ENCODE assay signal across 21 cellular contexts in the genomic region with DNA sequence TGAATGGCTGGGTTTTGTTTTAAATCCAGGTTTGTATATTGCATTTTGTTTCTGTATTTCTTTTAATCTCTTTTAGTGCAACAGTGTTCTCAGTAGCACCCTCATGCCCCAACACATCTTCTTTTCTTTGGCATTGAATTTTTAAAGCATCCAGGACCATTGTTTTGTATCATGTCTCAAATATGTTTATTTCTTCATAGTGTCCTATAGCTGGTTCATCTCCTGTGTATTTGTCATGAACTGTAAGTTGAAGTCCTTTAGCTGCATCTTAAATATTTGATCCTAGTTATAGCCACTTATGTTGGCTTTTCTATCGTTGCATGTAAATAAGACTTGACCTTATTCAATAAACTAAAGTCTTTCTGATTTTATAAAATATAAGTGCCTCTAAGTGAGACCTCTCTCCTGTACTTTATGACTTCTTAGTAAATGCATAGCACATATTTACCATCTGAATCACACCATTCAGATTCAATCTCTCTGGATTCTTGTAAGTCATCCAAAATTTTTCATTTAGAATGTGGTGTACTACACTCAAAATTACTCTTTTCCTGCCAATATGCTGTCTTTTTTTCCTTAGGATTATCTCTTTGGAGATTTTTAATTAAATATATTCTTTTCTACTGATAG. TPM values are rescaled to one million over a fixed set of nuclear protein-coding genes. Genes with fewer than 3 reads are reported as not detected.
DNase-seq lines count a peak whose midpoint lies in the region; ATAC-seq, FAIRE-seq and TF ChIP-seq lines count a peak whose summit lies in the region.
"Had no signal": no experiment of that assay in that cellular context is flagged by ENCODE, and none has a peak within 500 bp of the region (broad histone marks: within the 10 kb centered on the region; RNA-seq: fewer than 3 reads in every experiment).

No MANE protein-coding gene starts in this region.

- H3K4me1 ChIP-seq in osteoblast (ENCODE audit: insufficient read depth, low read length): peaks cover 23% of the 10 kb centered on the region
- H3K4me1 ChIP-seq: vagina had no signal

- no peak for TF ChIP-seq CTCF in osteoblast (IDR thresholded peaks at IDR 0.05; ENCODE audit: extremely low read depth, low read depth, low read length)

- H4K20me1 ChIP-seq in osteoblast (ENCODE audit: insufficient read depth, low read length): no peaks in the 10 kb centered on the region

- no peaks in the 10 kb centered on the region for H3K27me3 ChIP-seq in osteoblast (ENCODE audit: insufficient read depth, low read length)
- H3K27me3 ChIP-seq: SJCRH30, vagina had no signal

- H3K79me2 ChIP-seq in osteoblast (ENCODE audit: insufficient read depth, low read length): no peaks in the 10 kb centered on the region

- DNase-seq in EL (peak; percentile 81), RCC 7860 (ENCODE audit: low spot score) (peak; percentile 42), dedifferentiated amniotic fluid mesenchymal stem cell (ENCODE audit: extremely low spot score) (peak; percentile 77), osteoblast (ENCODE audit: insufficient read length, low spot score, missing footprints) (peak; percentile 27), activated T-cell treated with anti-CD3 and anti-CD28 coated beads for 4 hours (no peak), COR-L47 (lab: John Stamatoyannopoulos, UW) (no peak)
- DNase-seq: activated naive CD4-positive, alpha-beta T cell treated with Interleukin-2 at 50 U/mL for 16 hours; CD4-positive, alpha-beta T cell; central memory CD4-positive, alpha-beta T cell; GDM1; Kasumi-1; NCI-H2029; NCI-H774; SJCRH30; stimulated activated naive CD4-positive, alpha-beta T cell treated with Interleukin-2 at 50 U/mL for 16 hours had no signal

- H3K9me3 ChIP-seq in osteoblast (ENCODE audit: low read depth, low read length): no peaks in the 10 kb centered on the region
- H3K9me3 ChIP-seq: SJCRH30, vagina had no signal

- no peak overlapping the region for H2AFZ ChIP-seq in osteoblast (ENCODE audit: low read length)

- peak overlapping the region; percentile 55 for H3K4me2 ChIP-seq in osteoblast (ENCODE audit: insufficient read depth, low read length)

- no peaks in the 10 kb centered on the region for H3K36me3 ChIP-seq in osteoblast (ENCODE audit: insufficient read depth, low read length)
- H3K36me3 ChIP-seq: SJCRH30, vagina had no signal

- no peak overlapping the region for H3K4me3 ChIP-seq in osteoblast (ENCODE audit: insufficient read depth, low read length)
- H3K4me3 ChIP-seq: SJCRH30, vagina had no signal

- no peak for ATAC-seq in GM18498 (IDR thresholded peaks at IDR 0.05; ENCODE audit: unreplicated experiment)
- ATAC-seq in HG03520 (IDR thresholded peaks at IDR 0.05; ENCODE audit: unreplicated experiment): no peak
- ATAC-seq: sciatic nerve had no signal

- peak; percentile 86 for FAIRE-seq in RCC 7860 (lab: Jason Lieb, UNC)

- H3K27ac ChIP-seq in osteoblast (ENCODE audit: low read depth, low read length): no peak overlapping the region
- H3K27ac ChIP-seq: epithelial cell of prostate, SJCRH30, vagina, VCaP had no signal

RNA-seq across cellular contexts. Expression of a gene that starts 21.0 kb away (rescaled TPM):
- total RNA-seq in osteoblast: 77.5 and 77.8 TPM in 2 replicates

Comparison
In these comparisons a context has a peak if more than half of its experiments do, and no peak if none do; other contexts are left out.
1. DNase-seq: peak in EL (single experiment), RCC 7860 (single experiment), dedifferentiated amniotic fluid mesenchymal stem cell (single experiment) and osteoblast (single experiment); none in activated T-cell treated with anti-CD3 and anti-CD28 coated beads for 4 hours (single experiment) and COR-L47 (single experiment).